11 cellular contexts compared by ENCODE assay signal in genomic region chr16:535446-536405, GRCh38. TPM values are rescaled to one million over a fixed set of nuclear protein-coding genes. Genes with fewer than 3 reads are reported as not detected.
DNase-seq lines count a peak whose midpoint lies in the region; ATAC-seq and TF ChIP-seq lines count a peak whose summit lies in the region.
"Had no signal": no experiment of that assay in that cellular context is flagged by ENCODE, and none has a peak within 500 bp of the region (broad histone marks: within the 10 kb centered on the region; RNA-seq: fewer than 3 reads in every experiment).

No MANE protein-coding gene starts in this region.

- no peaks in the 10 kb centered on the region for H3K27me3 Mint-ChIP-seq in natural killer cell (ENCODE audit: low read depth in 2 of 2)
- H3K27me3 Mint-ChIP-seq in endothelial cell (ENCODE audit: unreplicated experiment): no peaks in the 10 kb centered on the region
- H3K27me3 Mint-ChIP-seq: brain had no signal

- H3K27ac Mint-ChIP-seq in natural killer cell: no peak overlapping the region
- H3K27ac Mint-ChIP-seq in endothelial cell (ENCODE audit: unreplicated experiment): no peak overlapping the region
- H3K27ac Mint-ChIP-seq: brain had no signal

- no peaks in the 10 kb centered on the region for H3K9me3 Mint-ChIP-seq in natural killer cell
- no peaks in the 10 kb centered on the region for H3K9me3 Mint-ChIP-seq in endothelial cell (ENCODE audit: unreplicated experiment)
- H3K9me3 Mint-ChIP-seq: brain had no signal

- intact Hi-C loops in natural killer cell (cut with micrococcal nuclease): no loop called here

- TF ChIP-seq CTCF in epithelial cell of esophagus (IDR thresholded peaks at IDR 0.05; ENCODE audit: insufficient read depth, low read depth, low read length, missing control alignments): no peak
- no peak for TF ChIP-seq CTCF in natural killer cell (IDR thresholded peaks at IDR 0.05)
- no peak for TF ChIP-seq CTCF in endothelial cell (IDR thresholded peaks at IDR 0.05; ENCODE audit: unreplicated experiment)

- peak in 2 of 3 donors; percentile 35 to 56 for ATAC-seq in natural killer cell
- ATAC-seq in GM21717 (IDR thresholded peaks at IDR 0.05; ENCODE audit: unreplicated experiment): no peak
- ATAC-seq in GM18868 (IDR thresholded peaks at IDR 0.05; ENCODE audit: unreplicated experiment): no peak

- peak; percentile 32 for DNase-seq in GM04504 (ENCODE audit: low read depth)
- DNase-seq in NCI-H2107 treated with DMSO at 0.1 percent for 48 hours (lab: John Stamatoyannopoulos, UW; ENCODE audit: unreplicated experiment): peak; percentile 31
- peak; percentile 83 for DNase-seq in epithelial cell of esophagus (ENCODE audit: low read depth)
- DNase-seq in natural killer cell: no peak
- DNase-seq in NCI-H2196 (lab: John Stamatoyannopoulos, UW; ENCODE audit: unreplicated experiment): no peak
- DNase-seq in endothelial cell (ENCODE audit: low spot score): no peak
- DNase-seq: NCI-H1105 treated with DMSO at 0.1 percent for 48 hours had no signal

- H3K4me3 Mint-ChIP-seq in natural killer cell (no peak overlapping the region), endothelial cell (ENCODE audit: unreplicated experiment) (no peak overlapping the region)
- H3K4me3 Mint-ChIP-seq: brain had no signal

- no peak overlapping the region for H3K4me3 ChIP-seq in epithelial cell of esophagus (ENCODE audit: low read length)

- H3K4me1 Mint-ChIP-seq in natural killer cell (peaks cover 5 to 18% of the 10 kb centered on the region in 2 donors), endothelial cell (ENCODE audit: unreplicated experiment) (no peaks in the 10 kb centered on the region)
- H3K4me1 Mint-ChIP-seq: brain had no signal

- no peaks in the 10 kb centered on the region for H3K36me3 Mint-ChIP-seq in natural killer cell
- H3K36me3 Mint-ChIP-seq in endothelial cell (ENCODE audit: low read depth, unreplicated experiment): peaks cover 3% of the 10 kb centered on the region
- H3K36me3 Mint-ChIP-seq: brain had no signal

RNA-seq across cellular contexts. Expression of gene CAPN15, which starts 8.2 kb away (rescaled TPM):
- total RNA-seq in natural killer cell: 100 to 1,000 TPM; 151 to 275 (median 186) TPM
- total RNA-seq in endothelial cell (ENCODE audit: unreplicated experiment): 49.0 TPM

RNA-seq across cellular contexts. Expression of gene PRR35, which starts 24.5 kb away (rescaled TPM):
- under 1 TPM in 1 of 3 donors, not detected in 2; 0.20 TPM for total RNA-seq in natural killer cell
- total RNA-seq in endothelial cell (ENCODE audit: unreplicated experiment): not detected
- total RNA-seq: lung microvascular endothelial cell had no signal

RNA-seq across cellular contexts. Expression of gene NHLRC4, which starts 31.1 kb away (rescaled TPM):
- under 1 TPM; 0.28 to 0.75 (median 0.35) TPM for total RNA-seq in natural killer cell
- total RNA-seq in endothelial cell (ENCODE audit: unreplicated experiment): 0.69 TPM

RNA-seq across cellular contexts. Expression of gene PIGQ, which starts 34.0 kb away (rescaled TPM):
- total RNA-seq in natural killer cell (10 to 100 TPM; 27.6 to 40.5 (median 37.0) TPM), endothelial cell (ENCODE audit: unreplicated experiment) (38.4 TPM)

RNA-seq across cellular contexts. Expression of gene RAB40C, which starts 54.1 kb away (rescaled TPM):
- total RNA-seq in natural killer cell: 10 to 100 TPM; 12.7 to 20.8 (median 20.0) TPM
- total RNA-seq in endothelial cell (ENCODE audit: unreplicated experiment): 18.5 TPM

Comparison
In these comparisons a context has a peak if more than half of its experiments do, and no peak if none do; other contexts are left out.
1. DNase-seq: peak in GM04504 (single experiment), NCI-H2107 treated with DMSO at 0.1 percent for 48 hours (single experiment) and epithelial cell of esophagus (single experiment); none in natural killer cell (single experiment), NCI-H2196 (single experiment) and endothelial cell (single experiment).
2. ATAC-seq: peak in natural killer cell (2 of 3); none in GM21717 (single experiment) and GM18868 (single experiment).